In genomic region chr10:18469125-18469524, GRCh38 we compare ENCODE assay signal across 3 cellular contexts.
TF ChIP-seq lines count a peak whose summit lies in the region.

No MANE protein-coding gene starts in this region.

TF ChIP-seq in A549, 52 proteins besides CTCF, POLR2A, EP300 and RAD21:
- TF ChIP-seq REST (IDR thresholded peaks at IDR 0.05), result peak; percentile 57; the same call in 1 of the 2 replicates
- TF ChIP-seq ATOH8 (CRISPR knock-in tag; IDR thresholded peaks at IDR 0.05; ENCODE audit: low read depth), result no peak

TF ChIP-seq in GM23338, 12 proteins besides CTCF, POLR2A, EP300 and RAD21:
- TF ChIP-seq REST (IDR thresholded peaks at IDR 0.05; ENCODE audit: unreplicated experiment) (peak; percentile 68), STAT1 (IDR thresholded peaks at IDR 0.05; ENCODE audit: unreplicated experiment) (no peak), ZNF331 (CRISPR knock-in tag; IDR thresholded peaks at IDR 0.05; ENCODE audit: low read depth) (no peak)

TF ChIP-seq in Ishikawa, 13 proteins besides CTCF, POLR2A, EP300 and RAD21 (continued from another document):
- no peak for TF ChIP-seq FOXM1 (IDR thresholded peaks at IDR 0.05; ENCODE audit: borderline replicate concordance, low read depth)
- TF ChIP-seq EGR1 (IDR thresholded peaks at IDR 0.05), result no peak
- no peak for TF ChIP-seq CEBPB (IDR thresholded peaks at IDR 0.05)
- TF ChIP-seq ZBTB7A (IDR thresholded peaks at IDR 0.05; ENCODE audit: low read depth), result no peak
- TF ChIP-seq USF1 (IDR thresholded peaks at IDR 0.05), result no peak
- peak; percentile 70 for TF ChIP-seq REST (IDR thresholded peaks at IDR 0.05; ENCODE audit: low read depth)
TF ChIP-seq in Ishikawa: peak in this region for 1.
